In genomic region chr20:17538517-17539170, GRCh38 we compare ENCODE assay signal across 10 cellular contexts. TPM values are rescaled to one million over a fixed set of nuclear protein-coding genes. Genes with fewer than 3 reads are reported as not detected.
DNase-seq lines count a peak whose midpoint lies in the region; ATAC-seq lines count a peak whose summit lies in the region.
"Had no signal": no experiment of that assay in that cellular context is flagged by ENCODE, and none has a peak within 500 bp of the region (broad histone marks: within the 10 kb centered on the region; RNA-seq: fewer than 3 reads in every experiment).

No MANE protein-coding gene starts in this region.

- H3K9me3 Mint-ChIP-seq in activated T-cell treated with anti-CD3 and anti-CD28 coated beads, Interleukin-2, amount 50 U/mL, for 4 hours, result no peaks in the 10 kb centered on the region
- H3K9me3 Mint-ChIP-seq in stimulated activated effector memory CD8-positive, alpha-beta T cell treated with anti-CD3 and anti-CD28 coated beads, Interleukin-12 subunit alpha, Interleukin-12 subunit beta, amount 100 ng/mL, for 72 hours, result no peaks in the 10 kb centered on the region
- H3K9me3 Mint-ChIP-seq: stimulated activated naive CD8-positive, alpha-beta T cell treated with anti-CD3 and anti-CD28 coated beads, Interleukin-15, Interleukin-2, amounts not matched to agents 100 ng/mL and 50 ng/mL, for 24 hours had no signal

- no peak overlapping the region for H3K27ac Mint-ChIP-seq in stimulated activated effector memory CD8-positive, alpha-beta T cell treated with anti-CD3 and anti-CD28 coated beads, Interleukin-12 subunit alpha, Interleukin-12 subunit beta, amount 100 ng/mL, for 72 hours
- H3K27ac Mint-ChIP-seq: stimulated activated naive CD8-positive, alpha-beta T cell treated with anti-CD3 and anti-CD28 coated beads, Interleukin-15, Interleukin-2, amounts not matched to agents 100 ng/mL and 50 ng/mL, for 24 hours had no signal

- H3K4me3 Mint-ChIP-seq in activated T-cell treated with anti-CD3 and anti-CD28 coated beads, Interleukin-2, amount 50 U/mL, for 4 hours, result no peak overlapping the region
- no peak overlapping the region for H3K4me3 Mint-ChIP-seq in stimulated activated effector memory CD8-positive, alpha-beta T cell treated with anti-CD3 and anti-CD28 coated beads, Interleukin-12 subunit alpha, Interleukin-12 subunit beta, amount 100 ng/mL, for 72 hours
- H3K4me3 Mint-ChIP-seq: stimulated activated naive CD8-positive, alpha-beta T cell treated with anti-CD3 and anti-CD28 coated beads, Interleukin-15, Interleukin-2, amounts not matched to agents 100 ng/mL and 50 ng/mL, for 24 hours had no signal

- no peak for DNase-seq in activated T-cell treated with anti-CD3 and anti-CD28 coated beads, Interleukin-2, amount 50 U/mL, for 4 hours
- DNase-seq in activated T-cell treated with anti-CD3 and anti-CD28 coated beads for 4 hours (no peak), SHP77 treated with DMSO at 0.1 percent for 48 hours (lab: John Stamatoyannopoulos, UW) (peak; percentile 24), AG20443 (ENCODE audit: low spot score) (no peak), UCSD-AML1 (lab: John Stamatoyannopoulos, UW; ENCODE audit: unreplicated experiment) (no peak), hippocampal formation (lab: John Stamatoyannopoulos, UW) (no peak)
- peak in 1 of 2 donors; percentile 56 for DNase-seq in stimulated activated effector memory CD8-positive, alpha-beta T cell treated with anti-CD3 and anti-CD28 coated beads, Interleukin-12 subunit alpha, Interleukin-12 subunit beta, amount 100 ng/mL, for 72 hours (ENCODE audit: low spot score in 2 of 2)
- DNase-seq: NCI-H82 had no signal

- no peaks in the 10 kb centered on the region for H3K36me3 Mint-ChIP-seq in activated T-cell treated with anti-CD3 and anti-CD28 coated beads, Interleukin-2, amount 50 U/mL, for 4 hours (ENCODE audit: insufficient read depth)
- H3K36me3 Mint-ChIP-seq in stimulated activated effector memory CD8-positive, alpha-beta T cell treated with anti-CD3 and anti-CD28 coated beads, Interleukin-12 subunit alpha, Interleukin-12 subunit beta, amount 100 ng/mL, for 72 hours, result peaks cover 5% of the 10 kb centered on the region

- ATAC-seq in activated T-cell treated with anti-CD3 and anti-CD28 coated beads, Interleukin-2, amount 50 U/mL, for 4 hours, result peak; percentile 36 to 65
- peak; percentile 58 for ATAC-seq in HG02943 (IDR thresholded peaks at IDR 0.05; ENCODE audit: low read depth, unreplicated experiment)
- peak; percentile 93 for ATAC-seq in stimulated activated effector memory CD8-positive, alpha-beta T cell treated with anti-CD3 and anti-CD28 coated beads, Interleukin-12 subunit alpha, Interleukin-12 subunit beta, amount 100 ng/mL, for 72 hours

- peaks cover 15% of the 10 kb centered on the region for H3K27me3 Mint-ChIP-seq in activated T-cell treated with anti-CD3 and anti-CD28 coated beads, Interleukin-2, amount 50 U/mL, for 4 hours (ENCODE audit: low read depth)

- peaks cover 5% of the 10 kb centered on the region for H3K4me1 Mint-ChIP-seq in activated T-cell treated with anti-CD3 and anti-CD28 coated beads, Interleukin-2, amount 50 U/mL, for 4 hours (ENCODE audit: low read depth)
- H3K4me1 Mint-ChIP-seq in stimulated activated effector memory CD8-positive, alpha-beta T cell treated with anti-CD3 and anti-CD28 coated beads, Interleukin-12 subunit alpha, Interleukin-12 subunit beta, amount 100 ng/mL, for 72 hours, result peaks cover 25% of the 10 kb centered on the region

RNA-seq across cellular contexts. Expression of gene BFSP1, which starts 7.5 kb away (rescaled TPM):
- under 1 TPM; 0.15 to 0.45 (median 0.16) TPM for total RNA-seq in activated T-cell treated with anti-CD3 and anti-CD28 coated beads, Interleukin-2, amount 50 U/mL, for 4 hours

RNA-seq across cellular contexts. Expression of gene DSTN, which starts 31.2 kb away (rescaled TPM):
- 10 to 100 TPM; 55.0 to 70.3 (median 63.6) TPM for total RNA-seq in activated T-cell treated with anti-CD3 and anti-CD28 coated beads, Interleukin-2, amount 50 U/mL, for 4 hours
